Comparison of ENCODE assay signal across 11 cellular contexts in the genomic region with DNA sequence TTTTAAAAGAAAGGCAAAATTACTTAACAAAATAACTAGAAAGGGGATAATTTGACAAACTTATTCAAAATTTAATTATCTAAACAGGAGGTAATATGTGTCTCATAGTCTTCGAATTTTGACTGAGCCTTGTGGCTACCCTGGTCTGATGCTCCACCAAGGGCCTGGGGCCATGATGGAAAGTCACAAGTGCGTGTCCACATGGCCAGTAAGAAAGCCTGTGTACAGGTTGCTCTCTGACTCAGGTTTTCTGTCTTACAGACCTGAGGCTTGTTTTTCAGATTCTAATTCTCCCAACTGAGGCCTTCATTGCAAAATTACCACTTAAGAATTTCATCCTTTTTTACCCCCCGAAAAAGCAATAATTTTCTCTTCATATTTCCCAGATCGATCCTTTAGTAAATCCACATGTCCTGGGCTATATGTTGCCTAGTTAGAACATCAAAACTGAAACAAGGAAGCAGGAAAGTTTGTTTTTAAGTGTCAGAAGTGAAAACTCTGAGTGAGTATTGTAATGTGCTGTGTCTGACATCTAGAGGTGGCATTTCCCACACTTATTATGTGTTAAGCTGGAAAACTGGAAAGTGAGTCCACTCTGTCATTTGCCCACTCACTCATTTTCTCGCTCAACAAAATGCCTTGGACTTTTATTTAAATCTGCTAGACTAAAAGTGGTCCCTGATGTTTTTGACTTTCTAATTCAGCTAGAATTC. TPM values are rescaled to one million over a fixed set of nuclear protein-coding genes. Genes with fewer than 3 reads are reported as not detected.
DNase-seq lines count a peak whose midpoint lies in the region; ATAC-seq and TF ChIP-seq lines count a peak whose summit lies in the region.
"Had no signal": no experiment of that assay in that cellular context is flagged by ENCODE, and none has a peak within 500 bp of the region (broad histone marks: within the 10 kb centered on the region; RNA-seq: fewer than 3 reads in every experiment).

No MANE protein-coding gene starts in this region.

- H3K9me3 Mint-ChIP-seq in mesothelial cell of epicardium: no peaks in the 10 kb centered on the region
- no peaks in the 10 kb centered on the region for H3K9me3 Mint-ChIP-seq in effector memory CD8-positive, alpha-beta T cell

- H4K20me1 ChIP-seq in HCT116 (ENCODE audit: insufficient read depth): no peaks in the 10 kb centered on the region

- no peak overlapping the region for H2AFZ ChIP-seq in HCT116 (ENCODE audit: low read depth, low read length, poor library complexity, severe bottlenecking)

- H3K27me3 ChIP-seq in GM06990 (replicated peaks; ENCODE audit: control insufficient read depth, insufficient read depth, low read length): no peaks in the 10 kb centered on the region
- peaks cover 3% of the 10 kb centered on the region; the same call in 1 of the 2 replicates for H3K27me3 ChIP-seq in HCT116 (ENCODE audit: insufficient read depth, low read length)
- H3K27me3 ChIP-seq in mucosa of stomach (ENCODE audit: control insufficient read depth, insufficient read depth, low read length): no peaks in the 10 kb centered on the region
- peaks cover 15% of the 10 kb centered on the region for H3K27me3 ChIP-seq in WERI-Rb-1 (ENCODE audit: insufficient read depth, low read depth, severe bottlenecking)

- H3K9me3 ChIP-seq in HCT116 (ENCODE audit: control insufficient read depth in 1 of 2, insufficient read depth in 1 of 2, low read depth in 1 of 2, low read length in 2 of 2) (no peaks in the 10 kb centered on the region), mucosa of stomach (ENCODE audit: control insufficient read depth, low read length) (no peaks in the 10 kb centered on the region), WERI-Rb-1 (ENCODE audit: severe bottlenecking) (no peaks in the 10 kb centered on the region)

- no peak for DNase-seq in GM06990 (ENCODE audit: extremely low read depth, insufficient read length)
- no peak for DNase-seq in HCT116 (ENCODE audit: low read depth, low spot score)
- DNase-seq in WERI-Rb-1: no peak
- DNase-seq in mesothelial cell of epicardium (ENCODE audit: low spot score in 2 of 2, unreplicated experiment in 2 of 2): no peak
- DNase-seq in effector memory CD8-positive, alpha-beta T cell: no peak
- DNase-seq: left cardiac atrium; NCI-H446 treated with DMSO at 0.1 percent for 48 hours; stimulated activated naive CD4-positive, alpha-beta T cell treated with Interleukin-2 at 50 U/mL for 16 hours had no signal

- no peaks in the 10 kb centered on the region for H3K36me3 ChIP-seq in GM06990 (ENCODE audit: control insufficient read depth, insufficient read depth, low read length)
- H3K36me3 ChIP-seq in HCT116 (ENCODE audit: control insufficient read depth in 1 of 2, insufficient read depth in 2 of 2, low read length in 2 of 2): no peaks in the 10 kb centered on the region
- no peaks in the 10 kb centered on the region for H3K36me3 ChIP-seq in mucosa of stomach (ENCODE audit: control insufficient read depth, insufficient read depth, low read length)
- H3K36me3 ChIP-seq in WERI-Rb-1: no peaks in the 10 kb centered on the region

- intact Hi-C loops in HCT116 (cut with micrococcal nuclease): loop anchor here (10.0 kb wide), 1 partner anchor 203 kb away; no protein-coding TSS in a partner anchor

- peak; percentile 30 for TF ChIP-seq CTCF in GM06990 (IDR thresholded peaks at IDR 0.05; ENCODE audit: insufficient read depth, low read length, poor library complexity, severe bottlenecking)
- TF ChIP-seq CTCF in HCT116 (IDR thresholded peaks at IDR 0.05 in 2 of 3, conservative IDR thresholded peaks at IDR 0.05 in 1 of 3; ENCODE audit: borderline replicate concordance in 1 of 3, insufficient read depth in 1 of 3, low read depth in 2 of 3, low read length in 2 of 3): peak in 2 of 3 experiments; percentile 19 to 45; a peak in 2 of 6 replicates
- peak; percentile 81 for TF ChIP-seq CTCF in VCaP (conservative IDR thresholded peaks at IDR 0.05)
- no peak for TF ChIP-seq CTCF in WERI-Rb-1 (IDR thresholded peaks at IDR 0.05; ENCODE audit: low read depth, low read length)
- TF ChIP-seq CTCF in mesothelial cell of epicardium (IDR thresholded peaks at IDR 0.05; ENCODE audit: unreplicated experiment): no peak

- peaks cover 4% of the 10 kb centered on the region for H3K27me3 Mint-ChIP-seq in mesothelial cell of epicardium (ENCODE audit: low read depth)
- H3K27me3 Mint-ChIP-seq in effector memory CD8-positive, alpha-beta T cell: peaks cover 19 to 21% of the 10 kb centered on the region in 2 donors

- ATAC-seq in HCT116 (no peak), HG02970 (IDR thresholded peaks at IDR 0.05; ENCODE audit: low FRiP score, unreplicated experiment) (no peak)
- no peak for ATAC-seq in effector memory CD8-positive, alpha-beta T cell (replicated peaks)

- TF ChIP-seq RAD21 in HCT116 (IDR thresholded peaks at IDR 0.05; ENCODE audit: low read depth): peak; percentile 66

- H3K9ac ChIP-seq in HCT116 (ENCODE audit: low read length) (no peak overlapping the region), mucosa of stomach (ENCODE audit: low read length) (peak overlapping the region; percentile 58)

- H3K4me3 ChIP-seq in GM06990 (replicated peaks; ENCODE audit: low read depth, low read length): no peak overlapping the region
- H3K4me3 ChIP-seq in HCT116 (replicated peaks in 1 of 2; ENCODE audit: low read depth in 1 of 2, low read length in 2 of 2): no peak overlapping the region
- H3K4me3 ChIP-seq in mucosa of stomach (ENCODE audit: low read length): no peak overlapping the region
- no peak overlapping the region for H3K4me3 ChIP-seq in WERI-Rb-1 (ENCODE audit: low read depth, low read length)

- RAD21 ChIA-PET in HCT116 (lab: Charles Lee; ENCODE audit: low non-redundant PET in 1 of 2, low total read pairs in 2 of 2, uncharacterized antibody in 2 of 2, unreplicated experiment in 2 of 2): interaction anchor here in 1 of 2 experiments (0.6 kb wide), 1 partner anchor 323 kb away, joined by 3 read pairs; no protein-coding TSS in a partner anchor

- CTCF ChIA-PET in HCT116 (lab: Charles Lee): interaction anchor here (1.0 kb wide), 1 partner anchor 312 kb away, joined by 5 read pairs; no protein-coding TSS in a partner anchor

- POLR2A ChIA-PET in HCT116 (lab: Charles Lee): no interaction called here

- H3K4me3 Mint-ChIP-seq in mesothelial cell of epicardium: no peak overlapping the region
- H3K4me3 Mint-ChIP-seq in effector memory CD8-positive, alpha-beta T cell: no peak overlapping the region

- peaks cover 21% of the 10 kb centered on the region for H3K4me1 Mint-ChIP-seq in mesothelial cell of epicardium
- H3K4me1 Mint-ChIP-seq in effector memory CD8-positive, alpha-beta T cell (ENCODE audit: low read depth in 2 of 2): peaks cover 0 to 4% of the 10 kb centered on the region in 2 donors

- H3K9me2 ChIP-seq in HCT116 (ENCODE audit: insufficient read depth): no peaks in the 10 kb centered on the region

- no peak for TF ChIP-seq POLR2A in HCT116 (IDR thresholded peaks at IDR 0.05; ENCODE audit: borderline replicate concordance, extremely low read depth, insufficient read depth, insufficient read length)

- BruUV-seq in HCT116 (replicated peaks; lab: Mats Ljungman, UMichigan): no TSS peak

- no peak overlapping the region for H3K27ac Mint-ChIP-seq in mesothelial cell of epicardium
- peak overlapping the region in 1 of 2 donors; percentile 25 for H3K27ac Mint-ChIP-seq in effector memory CD8-positive, alpha-beta T cell

- no peaks in the 10 kb centered on the region for H3K79me2 ChIP-seq in HCT116 (ENCODE audit: insufficient read depth, low read length)

- no peaks in the 10 kb centered on the region for H3K4me1 ChIP-seq in HCT116 (ENCODE audit: control insufficient read depth in 1 of 2, insufficient read depth in 2 of 2, low read length in 2 of 2)
- H3K4me1 ChIP-seq in mucosa of stomach (ENCODE audit: control insufficient read depth, insufficient read depth, low read length): peaks cover 15% of the 10 kb centered on the region

- no peak overlapping the region for H3K4me2 ChIP-seq in HCT116 (ENCODE audit: low read length)

- no peaks in the 10 kb centered on the region for H3K36me3 Mint-ChIP-seq in mesothelial cell of epicardium
- H3K36me3 Mint-ChIP-seq in effector memory CD8-positive, alpha-beta T cell (ENCODE audit: insufficient read depth): no peaks in the 10 kb centered on the region

- H3K27ac ChIP-seq in HCT116 (ENCODE audit: low read depth, low read length) (no peak overlapping the region), VCaP (no peak overlapping the region; the same call in 1 of the 2 replicates), WERI-Rb-1 (no peak overlapping the region)

TF ChIP-seq in HCT116, 20 proteins besides CTCF, POLR2A, EP300 and RAD21 (continues in another document):
- no peak for TF ChIP-seq EZH2 (IDR thresholded peaks at IDR 0.05)
- TF ChIP-seq EZH2phosphoT487 (IDR thresholded peaks at IDR 0.05; ENCODE audit: borderline replicate concordance): no peak
- TF ChIP-seq SIN3A (IDR thresholded peaks at IDR 0.05; ENCODE audit: low read depth): no peak
- TF ChIP-seq TCF7L2 (IDR thresholded peaks at IDR 0.05; ENCODE audit: borderline replicate concordance, extremely low read depth, insufficient read depth, insufficient read length): no peak

RNA-seq across cellular contexts. Expression of gene CYP3A43, which starts 10.0 kb away (rescaled TPM):
- not detected for total RNA-seq in HCT116 (2021; ENCODE audit: unreplicated experiment)
- not detected in 2 replicates for polyA plus RNA-seq in HCT116 (2012)
- 0.40 TPM in 1 of 3 replicates, not detected in the others for total RNA-seq in mesothelial cell of epicardium

RNA-seq across cellular contexts. Expression of gene OR2AE1, which starts 39.0 kb away (rescaled TPM):
- not detected for total RNA-seq in HCT116 (2021; ENCODE audit: unreplicated experiment)
- not detected in 2 replicates for polyA plus RNA-seq in HCT116 (2012)
- total RNA-seq in mesothelial cell of epicardium: 0.20 to 0.63 TPM (median 0.24 TPM) in 3 replicates

RNA-seq across cellular contexts. Expression of gene CYP3A4, which starts 53.8 kb away (rescaled TPM):
- total RNA-seq in HCT116 (2021; ENCODE audit: unreplicated experiment) (0.25 TPM), mesothelial cell of epicardium (not detected in 3 replicates)
- not detected in 2 replicates for polyA plus RNA-seq in HCT116 (2012)

Comparison
In these comparisons a context has a peak if more than half of its experiments do, and no peak if none do; other contexts are left out.
1. CTCF ChIP-seq: peak in GM06990 (single experiment), HCT116 (2 of 3) and VCaP (single experiment); none in WERI-Rb-1 (single experiment) and mesothelial cell of epicardium (single experiment).